1 cellular context compared by ENCODE assay signal in genomic region chr6:91710356-91710755, GRCh38.
TF ChIP-seq lines count a peak whose summit lies in the region.

No MANE protein-coding gene starts in this region.

TF ChIP-seq in GM23338, 12 proteins besides CTCF, POLR2A, EP300 and RAD21 (continued from another document):
- TF ChIP-seq EZH2phosphoT487 (IDR thresholded peaks at IDR 0.05; ENCODE audit: unreplicated experiment) (no peak), NANOG (IDR thresholded peaks at IDR 0.05; ENCODE audit: borderline replicate concordance) (no peak)
